10 cellular contexts compared by ENCODE assay signal in the genomic region with DNA sequence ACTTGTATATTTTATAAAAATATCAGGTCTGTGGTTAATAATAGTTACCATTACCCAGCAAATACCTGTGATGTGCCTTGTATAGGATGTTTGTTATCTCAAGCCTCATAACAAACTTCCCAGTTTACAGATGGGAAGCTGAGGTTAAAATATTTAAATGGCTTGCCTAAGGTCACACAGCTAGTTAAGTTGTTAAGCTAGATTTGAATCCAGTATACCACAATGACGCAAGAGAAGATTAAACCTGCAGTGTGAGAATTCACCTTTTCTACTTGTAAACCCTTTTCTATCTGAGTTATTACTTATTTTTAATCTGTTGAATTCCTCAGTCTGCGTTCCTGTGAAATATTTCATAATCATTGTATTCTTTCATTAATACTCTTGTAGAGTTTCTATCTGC.
"Had no signal": no experiment of that assay in that cellular context is flagged by ENCODE, and none has a peak within 500 bp of the region (broad histone marks: within the 10 kb centered on the region; RNA-seq: fewer than 3 reads in every experiment).

No MANE protein-coding gene starts in this region.

- H3K36me3 Mint-ChIP-seq: brain; stimulated activated memory B cell treated with anti-CD40 and anti-IgM and Interleukin-4, amounts not matched to agents 10 μg/mL and 1 μg/mL and 100 μg/mL, for 72 hours had no signal

- H3K27ac Mint-ChIP-seq: activated naive CD4-positive, alpha-beta T cell treated with anti-CD3 and anti-CD28 coated beads for 36 hours; activated T-helper 17 cell treated with anti-CD3 and anti-CD28 coated beads, Interleukin-2, amount 50 U/mL, for 72 hours; brain; naive thymus-derived CD4-positive, alpha-beta T cell; stimulated activated memory B cell treated with anti-CD40 and anti-IgM and Interleukin-4, amounts not matched to agents 10 μg/mL and 1 μg/mL and 100 μg/mL, for 72 hours had no signal

- H3K4me3 Mint-ChIP-seq: activated naive CD4-positive, alpha-beta T cell treated with anti-CD3 and anti-CD28 coated beads for 36 hours; activated T-helper 17 cell treated with anti-CD3 and anti-CD28 coated beads, Interleukin-2, amount 50 U/mL, for 72 hours; naive thymus-derived CD4-positive, alpha-beta T cell; stimulated activated memory B cell treated with anti-CD40 and anti-IgM and Interleukin-4, amounts not matched to agents 10 μg/mL and 1 μg/mL and 100 μg/mL, for 72 hours had no signal

- H3K9me3 Mint-ChIP-seq: activated naive CD4-positive, alpha-beta T cell treated with anti-CD3 and anti-CD28 coated beads for 36 hours; activated T-helper 17 cell treated with anti-CD3 and anti-CD28 coated beads, Interleukin-2, amount 50 U/mL, for 72 hours; stimulated activated memory B cell treated with anti-CD40 and anti-IgM and Interleukin-4, amounts not matched to agents 10 μg/mL and 1 μg/mL and 100 μg/mL, for 72 hours had no signal

- DNase-seq: activated CD4-positive, alpha-beta T cell treated with anti-CD3 and anti-CD28 coated beads, Interleukin-2, amount 50 U/mL, for 1 hour; activated naive CD4-positive, alpha-beta T cell treated with anti-CD3 and anti-CD28 coated beads for 36 hours; activated T-cell treated with anti-CD3 and anti-CD28 coated beads for 4 hours; effector memory CD4-positive, alpha-beta T cell; midbrain; naive thymus-derived CD4-positive, alpha-beta T cell; T-helper 2 cell had no signal

- H3K4me1 Mint-ChIP-seq: activated T-helper 17 cell treated with anti-CD3 and anti-CD28 coated beads, Interleukin-2, amount 50 U/mL, for 72 hours had no signal
